ENCODE assay signal across 8 cellular contexts in genomic region chr20:50169329-50169823, GRCh38.
A peak's percentile ranks its signal among the peaks of the same experiment; 100 is the strongest.
DNase-seq lines count a peak whose midpoint lies in the region; ATAC-seq and TF ChIP-seq lines count a peak whose summit lies in the region.

No MANE protein-coding gene starts in this region.

- ATAC-seq in GM21717 (IDR thresholded peaks at IDR 0.05; ENCODE audit: unreplicated experiment), result no peak
- ATAC-seq in GM21723 (IDR thresholded peaks at IDR 0.05; ENCODE audit: unreplicated experiment), result no peak

- no peaks in the 10 kb centered on the region for H3K36me3 ChIP-seq in GM06990 (ENCODE audit: control insufficient read depth, insufficient read depth, low read length)

- no peak overlapping the region for H3K4me3 ChIP-seq in GM06990 (replicated peaks; ENCODE audit: low read depth, low read length)

- TF ChIP-seq CTCF in GM06990 (IDR thresholded peaks at IDR 0.05; ENCODE audit: insufficient read depth, low read length, poor library complexity, severe bottlenecking), result peak; percentile 93

- no peaks in the 10 kb centered on the region; the same call in 1 of the 2 replicates for H3K27me3 ChIP-seq in GM06990 (replicated peaks; ENCODE audit: control insufficient read depth, insufficient read depth, low read length)

- DNase-seq in GM06990 (ENCODE audit: extremely low read depth, insufficient read length), result no peak
- DNase-seq in NCI-H146 (lab: John Stamatoyannopoulos, UW), result peak; percentile 70
- peak; percentile 81 for DNase-seq in T-helper 9 cell
- peak; percentile 87 for DNase-seq in astrocyte of the hippocampus (ENCODE audit: low read depth, low spot score)
- peak; percentile 46 for DNase-seq in iPS-NIHi7 (ENCODE audit: extremely low spot score)
- DNase-seq in stimulated activated CD4-positive, alpha-beta T cell treated with anti-CD3 and anti-CD28 coated beads, Interleukin-15, amount 100 ng/mL, for 1 hour (ENCODE audit: low read depth in 1 of 2, low spot score in 1 of 2), result peak; percentile 60 to 77
